In the genomic region with DNA sequence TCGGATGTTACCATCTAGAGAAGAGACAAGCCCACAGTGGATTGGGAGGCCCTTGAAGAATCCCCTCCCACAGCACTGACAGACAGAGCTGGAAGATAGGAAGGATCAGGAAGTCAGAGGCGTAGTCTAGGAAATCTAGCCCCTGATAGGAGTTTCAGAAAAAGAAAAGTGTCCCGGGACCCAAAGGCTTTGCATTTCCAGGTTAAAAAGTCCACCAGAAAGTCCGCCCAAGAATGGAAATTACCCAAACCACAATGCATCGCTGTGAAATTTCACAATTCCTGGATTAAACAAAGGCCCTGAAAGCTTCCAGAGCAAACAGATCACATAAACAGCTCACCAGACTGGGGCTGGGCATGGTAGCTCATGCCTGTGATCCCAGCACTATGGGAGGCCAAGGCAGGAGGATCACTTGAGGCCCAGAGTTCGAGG, we compare ENCODE assay signal across 20 cellular contexts.
DNase-seq lines count a peak whose midpoint lies in the region; ATAC-seq and TF ChIP-seq lines count a peak whose summit lies in the region.
"Had no signal": no experiment of that assay in that cellular context is flagged by ENCODE, and none has a peak within 500 bp of the region (broad histone marks: within the 10 kb centered on the region; RNA-seq: fewer than 3 reads in every experiment).

No MANE protein-coding gene starts in this region.

- H2AK5ac ChIP-seq in IMR-90 (ENCODE audit: low read depth, low read length), result no peak overlapping the region

- no peak for TF ChIP-seq RAD21 in IMR-90 (IDR thresholded peaks at IDR 0.05; ENCODE audit: low read length)

- BruUV-seq in IMR-90 (replicated peaks; lab: Mats Ljungman, UMichigan), result no TSS peak

- no peak overlapping the region for H3K18ac ChIP-seq in IMR-90 (ENCODE audit: low read depth, low read length)

- no peak overlapping the region for H2BK15ac ChIP-seq in IMR-90 (ENCODE audit: low read depth, low read length)

- H3K9ac ChIP-seq in IMR-90 (ENCODE audit: low read depth, low read length) (no peak overlapping the region), iPS-20b (ENCODE audit: low read depth, low read length) (peak overlapping the region; percentile 37; the same call in 1 of the 2 replicates)
- H3K9ac ChIP-seq: BLaER1 treated with 17β-estradiol and CSF1 and Interleukin-3, amounts not matched to agents 10 nM and 100 nM had no signal

- intact Hi-C loops in IMR-90 (cut with micrococcal nuclease) (no loop called here), sciatic nerve (cut with DNase I) (no loop called here), left colon (cut with DNase I, micrococcal nuclease) (no loop called here)

- H3K9me3 ChIP-seq in IMR-90 (ENCODE audit: control insufficient read depth, insufficient read depth, low read length) (peaks cover 2% of the 10 kb centered on the region; the same call in 1 of the 2 replicates), iPS-20b (ENCODE audit: insufficient read depth, low read depth, low read length) (no peaks in the 10 kb centered on the region)
- H3K9me3 ChIP-seq: thyroid gland had no signal

- H3K4ac ChIP-seq in IMR-90 (ENCODE audit: low read depth, low read length), result no peak overlapping the region

- no peak overlapping the region for H4K5ac ChIP-seq in IMR-90 (ENCODE audit: low read depth, low read length)

- H3K23ac ChIP-seq in IMR-90 (ENCODE audit: low read depth, low read length), result no peak overlapping the region

- H3K4me3 ChIP-seq in IMR-90 (ENCODE audit: insufficient read depth, low read depth, low read length) (no peak overlapping the region), astrocyte of the spinal cord (ENCODE audit: low read depth, low read length) (no peak overlapping the region), iPS-20b (ENCODE audit: low read length) (no peak overlapping the region)
- H3K4me3 ChIP-seq: BLaER1 treated with 17β-estradiol and CSF1 and Interleukin-3, amounts not matched to agents 10 nM and 100 nM; dorsolateral prefrontal cortex; thyroid gland had no signal

- H4K91ac ChIP-seq in IMR-90 (ENCODE audit: insufficient read depth, low read depth, low read length), result no peak overlapping the region

- H3K27me3 ChIP-seq in IMR-90 (ENCODE audit: control insufficient read depth, insufficient read depth, low read length) (no peaks in the 10 kb centered on the region), iPS-20b (ENCODE audit: insufficient read depth, low read length) (no peaks in the 10 kb centered on the region)
- H3K27me3 ChIP-seq: BLaER1 treated with 17β-estradiol and CSF1 and Interleukin-3, amounts not matched to agents 10 nM and 100 nM; brain microvascular endothelial cell; dorsolateral prefrontal cortex; thyroid gland had no signal

- TF ChIP-seq POLR2A in IMR-90 (IDR thresholded peaks at IDR 0.05; ENCODE audit: low read depth, low read length), result no peak

- dilution Hi-C loops in IMR-90 (cut with HindIII; ENCODE audit: low sequenced_read_pairs, unreplicated experiment), result no loop called here

- H3K56ac ChIP-seq in IMR-90 (ENCODE audit: extremely low read depth, insufficient read depth, low read length), result no peak overlapping the region

- H3K14ac ChIP-seq in IMR-90 (replicated peaks; ENCODE audit: low read depth, low read length), result no peak overlapping the region

- 100% methylated on average over 1 of the region's 6 CpGs; no CpG with 5 or more reads in 1 of the 2 experiments for WGBS in IMR-90 (ENCODE audit: extremely low coverage in 2 of 2, insufficient read length in 1 of 2), 2 experiments

- H3K9me1 ChIP-seq in IMR-90 (ENCODE audit: insufficient read depth, low read length), result 0 out of 2 replicates have a peak, but pooled peaks cover 3% of the 10 kb centered on the region

- no peak overlapping the region for H2BK20ac ChIP-seq in IMR-90 (ENCODE audit: low read depth, low read length)

- H3K27ac ChIP-seq in IMR-90 (ENCODE audit: insufficient read depth, low read length) (no peak overlapping the region), iPS-20b (ENCODE audit: low read length) (no peak overlapping the region)
- H3K27ac ChIP-seq: BLaER1 treated with 17β-estradiol and CSF1 and Interleukin-3, amounts not matched to agents 10 nM and 100 nM; brain microvascular endothelial cell; dorsolateral prefrontal cortex; thyroid gland had no signal

- H3K36me3 ChIP-seq in IMR-90 (ENCODE audit: control insufficient read depth, insufficient read depth, low read length), result peaks cover 47% of the 10 kb centered on the region
- H3K36me3 ChIP-seq in iPS-20b (ENCODE audit: insufficient read depth, low read depth, low read length), result 0 out of 2 replicates have a peak, but pooled peaks cover 3% of the 10 kb centered on the region
- H3K36me3 ChIP-seq: brain microvascular endothelial cell had no signal

- H3K79me1 ChIP-seq in IMR-90 (ENCODE audit: low read depth in 1 of 2, low read length in 2 of 2), result peaks cover 0 to 6% of the 10 kb centered on the region in 2 experiments; a peak in 2 of 4 replicates

- no peak overlapping the region for H3K4me2 ChIP-seq in IMR-90 (ENCODE audit: low read depth, low read length)

- POLR2A ChIA-PET in IMR-90 (lab: Charles Lee; ENCODE audit: unreplicated experiment), result interaction anchor here (0.6 kb wide), 1 partner anchor 8 kb away, joined by 7 read pairs; no protein-coding TSS in a partner anchor

- ATAC-seq in IMR-90 (ENCODE audit: low read depth) (no peak), sciatic nerve (peak; percentile 79), left colon (no peak)
- ATAC-seq: esophagus mucosa had no signal

- no peak overlapping the region for H2BK120ac ChIP-seq in IMR-90 (ENCODE audit: low read depth, low read length)

- H2AFZ ChIP-seq in IMR-90 (replicated peaks; ENCODE audit: low read length, poor library complexity), result no peak overlapping the region

- no peak overlapping the region for H2BK5ac ChIP-seq in IMR-90 (ENCODE audit: low read depth, low read length, poor library complexity, severe bottlenecking)

- TF ChIP-seq CTCF in IMR-90 (conservative IDR thresholded peaks at IDR 0.05; ENCODE audit: low read depth, low read length) (no peak), astrocyte of the spinal cord (IDR thresholded peaks at IDR 0.05; ENCODE audit: low read depth, low read length) (no peak)

- no peak overlapping the region for H4K8ac ChIP-seq in IMR-90 (ENCODE audit: low read depth in 2 of 2, low read length in 2 of 2)

- in situ Hi-C loops in IMR-90 (cut with MboI; ENCODE audit: low sequenced_read_pairs), result no loop called here
- in situ Hi-C loops in astrocyte of the spinal cord (cut with HindIII; ENCODE audit: low sequenced_read_pairs), result no loop called here

- DNase-seq in IMR-90 (peak; percentile 17), astrocyte of the spinal cord (ENCODE audit: low read depth, low spot score) (peak; percentile 25), sciatic nerve (ENCODE audit: low spot score) (no peak), left colon (no peak)
- no peak for DNase-seq in activated CD8-positive, alpha-beta memory T cell treated with anti-CD3 and anti-CD28 coated beads, Interleukin-2, amount 50 U/mL, for 4 hours
- no peak for DNase-seq in stimulated activated CD4-positive, alpha-beta T cell treated with anti-CD3 and anti-CD28 coated beads, Interleukin-1b, Interleukin-23, amount 100 ng/mL, for 48 hours
- DNase-seq: activated CD4-positive, CD25-positive, alpha-beta regulatory T cell treated with anti-CD3 and anti-CD28 coated beads, Interleukin-2, amount 50 U/mL, for 72 hours; brain microvascular endothelial cell; dorsolateral prefrontal cortex; GF-D8; hippocampal formation; NCI-H146; NCI-H2227 treated with DMSO at 0.1 percent for 48 hours; NK-92 treated with Interleukin-12 subunit alpha and Interleukin-12 subunit beta, amount 100 ng/mL, for 24 hours; stimulated activated CD4-positive, alpha-beta T cell treated with anti-CD3 and anti-CD28 coated beads, Interleukin-2, amount 100 ng/mL, for 48 hours; T-helper 2 cell; thyroid gland had no signal

- H2AK9ac ChIP-seq in IMR-90 (replicated peaks; ENCODE audit: low read depth, low read length, poor library complexity), result no peak overlapping the region

- CTCF ChIA-PET in IMR-90 (lab: Yijun Ruan, JAX), result no interaction called here

- peaks cover 5% of the 10 kb centered on the region; the same call in 1 of the 2 replicates for H3K4me1 ChIP-seq in IMR-90 (ENCODE audit: control insufficient read depth, insufficient read depth, low read length)
- peaks cover 21% of the 10 kb centered on the region for H3K4me1 ChIP-seq in iPS-20b (ENCODE audit: insufficient read depth, low read length)
- H3K4me1 ChIP-seq: thyroid gland had no signal

- peaks cover 11% of the 10 kb centered on the region; the same call in 1 of the 2 replicates for H4K20me1 ChIP-seq in IMR-90 (ENCODE audit: insufficient read depth, low read length)

TF ChIP-seq in IMR-90, 13 proteins besides CTCF, POLR2A, EP300 and RAD21:
- TF ChIP-seq FOS (IDR thresholded peaks at IDR 0.05; ENCODE audit: low read depth, low read length), result no peak

Comparison
In these comparisons a context has a peak if more than half of its experiments do, and no peak if none do; other contexts are left out.
1. DNase-seq: peak in IMR-90 (single experiment) and astrocyte of the spinal cord (single experiment); none in sciatic nerve (single experiment), activated CD8-positive, alpha-beta memory T cell treated with anti-CD3 and anti-CD28 coated beads, Interleukin-2, amount 50 U/mL, for 4 hours (single experiment), left colon (0 of 2) and stimulated activated CD4-positive, alpha-beta T cell treated with anti-CD3 and anti-CD28 coated beads, Interleukin-1b, Interleukin-23, amount 100 ng/mL, for 48 hours (single experiment).